37 cellular contexts compared by ENCODE assay signal in the genomic region with DNA sequence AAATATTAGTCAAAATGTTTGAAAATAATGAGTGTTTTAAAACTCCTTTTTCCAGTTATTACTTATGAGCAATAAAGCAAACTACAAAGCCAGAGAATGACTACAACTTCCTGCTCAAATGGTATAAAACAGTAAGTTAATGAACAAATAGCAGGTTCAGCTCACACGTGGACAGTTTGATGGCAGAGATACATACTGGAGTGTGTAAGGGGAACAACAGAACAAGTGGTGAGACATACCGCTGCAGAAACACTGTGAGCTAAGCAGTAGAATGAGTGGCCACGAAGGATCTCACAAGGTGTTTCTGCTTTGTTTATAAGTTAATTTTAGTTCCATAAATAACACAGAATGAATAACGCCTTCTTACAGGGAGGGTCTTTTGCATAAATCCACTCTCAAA. TPM values are rescaled to one million over a fixed set of nuclear protein-coding genes. Genes with fewer than 3 reads are reported as not detected.
"Had no signal": no experiment of that assay in that cellular context is flagged by ENCODE, and none has a peak within 500 bp of the region (broad histone marks: within the 10 kb centered on the region; RNA-seq: fewer than 3 reads in every experiment).

No MANE protein-coding gene starts in this region.

- ATAC-seq: activated CD8-positive, alpha-beta memory T cell treated with anti-CD3 and anti-CD28 coated beads, Interleukin-2, amount 10 ng/mL, durations not matched to agents 7 days and 5 days; activated naive CD8-positive, alpha-beta T cell treated with anti-CD3 and anti-CD28 coated beads, Interleukin-2, amount 50 U/mL, for 24 hours; body of pancreas; effector memory CD8-positive, alpha-beta T cell; gastroesophageal sphincter; heart right ventricle; T-helper 17 cell had no signal

- H3K9me3 ChIP-seq: adrenal gland, body of pancreas, esophagus muscularis mucosa, gastroesophageal sphincter, heart right ventricle had no signal

- H3K36me3 ChIP-seq: adrenal gland, esophagus muscularis mucosa, gastroesophageal sphincter, heart right ventricle, WERI-Rb-1 had no signal

- H3K4me3 Mint-ChIP-seq: activated B cell treated with CpG ODN at 0.5 μM for 24 hours; activated CD4-positive, alpha-beta memory T cell treated with anti-CD3 and anti-CD28 coated beads, Interleukin-2, amount 10 ng/mL, durations not matched to agents 7 days and 5 days; activated CD4-positive, alpha-beta T cell treated with anti-CD3 and anti-CD28 coated beads, Interleukin-2, amount 10 ng/mL, durations not matched to agents 7 days and 5 days; activated CD8-positive, alpha-beta memory T cell treated with anti-CD3 and anti-CD28 coated beads, Interleukin-2, amount 10 ng/mL, durations not matched to agents 7 days and 5 days; activated naive CD4-positive, alpha-beta T cell treated with anti-CD3 and anti-CD28 coated beads for 36 hours; activated naive CD4-positive, alpha-beta T cell treated with anti-CD3 and anti-CD28 coated beads, Interleukin-2, amount 50 U/mL, for 24 hours; activated naive CD8-positive, alpha-beta T cell treated with anti-CD3 and anti-CD28 coated beads for 36 hours; activated naive CD8-positive, alpha-beta T cell treated with anti-CD3 and anti-CD28 coated beads, Interleukin-2, amount 50 U/mL, for 24 hours; activated T-helper 1 cell treated with anti-CD3 and anti-CD28 coated beads, Interleukin-12 subunit alpha, Interleukin-12 subunit beta, Interleukin-2, Interleukin-4 antibody, amounts not matched to agents 30 ng/mL and 10 ng/mL and 1 ng/mL, durations not matched to agents 14 hours and 24 hours and 36 hours; effector memory CD8-positive, alpha-beta T cell; T-helper 17 cell; T-helper 2 cell treated with Interferon-gamma antibody and Interleukin-4, amounts not matched to agents 5 μg/mL and 100 μg/mL, for 36 hours had no signal

- DNase-seq: activated B cell treated with CpG ODN at 0.5 μM for 24 hours; activated CD4-positive, alpha-beta memory T cell treated with anti-CD3 and anti-CD28 coated beads, Interleukin-2, amount 10 ng/mL, durations not matched to agents 7 days and 5 days; activated CD4-positive, alpha-beta T cell treated with anti-CD3 and anti-CD28 coated beads for 1 hour; activated CD4-positive, alpha-beta T cell treated with anti-CD3 and anti-CD28 coated beads for 4 hours; activated CD4-positive, alpha-beta T cell treated with anti-CD3 and anti-CD28 coated beads, Interleukin-2, amount 10 ng/mL, durations not matched to agents 7 days and 5 days; activated CD4-positive, alpha-beta T cell treated with anti-CD3 and anti-CD28 coated beads, Interleukin-2, amount 50 U/mL, for 4 hours; activated CD8-positive, alpha-beta memory T cell treated with anti-CD3 and anti-CD28 coated beads, Interleukin-2, amount 10 ng/mL, durations not matched to agents 7 days and 5 days; activated CD8-positive, alpha-beta memory T cell treated with anti-CD3 and anti-CD28 coated beads, Interleukin-2, amount 50 U/mL, for 4 hours; activated effector memory CD4-positive, alpha-beta T cell treated with anti-CD3 and anti-CD28 coated beads, Interleukin-2, amount 50 U/mL, for 16 hours; activated naive CD4-positive, alpha-beta T cell treated with anti-CD3 and anti-CD28 coated beads for 36 hours; activated naive CD8-positive, alpha-beta T cell treated with anti-CD3 and anti-CD28 coated beads for 36 hours; activated naive CD8-positive, alpha-beta T cell treated with anti-CD3 and anti-CD28 coated beads, Interleukin-2, amount 50 U/mL, for 24 hours; activated T-cell treated with anti-CD3 and anti-CD28 coated beads, Interleukin-2, amount 50 U/mL, for 1 hour; activated T-cell treated with anti-CD3 and anti-CD28 coated beads, Interleukin-2, amount 50 U/mL, for 48 hours; adrenal gland; amygdala; aorta; body of pancreas; caudate nucleus; cortex of kidney; dermis blood vessel endothelial cell; effector CD4-positive, alpha-beta T cell; effector memory CD8-positive, alpha-beta T cell; erythroblast; foreskin melanocyte; heart right ventricle; T-helper 17 cell; T1000; WERI-Rb-1 had no signal

- H3K4me2 ChIP-seq: hepatocyte had no signal

- H3K4me3 ChIP-seq: adrenal gland, body of pancreas, esophagus muscularis mucosa, gastroesophageal sphincter, heart right ventricle, hepatocyte had no signal

- H2AFZ ChIP-seq: hepatocyte had no signal

- H3K79me2 ChIP-seq: hepatocyte had no signal

- H3K27ac ChIP-seq: adrenal gland, body of pancreas, esophagus muscularis mucosa, gastroesophageal sphincter, heart right ventricle, hepatocyte, WERI-Rb-1 had no signal

- H3K27ac Mint-ChIP-seq: activated B cell treated with CpG ODN at 0.5 μM for 24 hours; activated CD4-positive, alpha-beta memory T cell treated with anti-CD3 and anti-CD28 coated beads, Interleukin-2, amount 10 ng/mL, durations not matched to agents 7 days and 5 days; activated CD4-positive, alpha-beta T cell treated with anti-CD3 and anti-CD28 coated beads, Interleukin-2, amount 10 ng/mL, durations not matched to agents 7 days and 5 days; activated CD8-positive, alpha-beta memory T cell treated with anti-CD3 and anti-CD28 coated beads, Interleukin-2, amount 10 ng/mL, durations not matched to agents 7 days and 5 days; activated naive CD4-positive, alpha-beta T cell treated with anti-CD3 and anti-CD28 coated beads for 36 hours; activated naive CD4-positive, alpha-beta T cell treated with anti-CD3 and anti-CD28 coated beads, Interleukin-2, amount 50 U/mL, for 24 hours; activated naive CD8-positive, alpha-beta T cell treated with anti-CD3 and anti-CD28 coated beads for 36 hours; activated naive CD8-positive, alpha-beta T cell treated with anti-CD3 and anti-CD28 coated beads, Interleukin-2, amount 50 U/mL, for 24 hours; activated T-helper 1 cell treated with anti-CD3 and anti-CD28 coated beads, Interleukin-12 subunit alpha, Interleukin-12 subunit beta, Interleukin-2, Interleukin-4 antibody, amounts not matched to agents 30 ng/mL and 10 ng/mL and 1 ng/mL, durations not matched to agents 14 hours and 24 hours and 36 hours; activated T-helper 2 cell treated with anti-CD3 and anti-CD28 coated beads, Interferon-gamma antibody, Interleukin-2, Interleukin-4, amounts not matched to agents 10 μg/mL and 5 μg/mL and 100 μg/mL, durations not matched to agents 14 hours and 24 hours and 36 hours; effector memory CD8-positive, alpha-beta T cell; T-helper 17 cell; T-helper 2 cell treated with Interferon-gamma antibody and Interleukin-4, amounts not matched to agents 5 μg/mL and 100 μg/mL, for 36 hours had no signal

- H3K9me3 Mint-ChIP-seq: activated B cell treated with CpG ODN at 0.5 μM for 24 hours; activated CD4-positive, alpha-beta memory T cell treated with anti-CD3 and anti-CD28 coated beads, Interleukin-2, amount 10 ng/mL, durations not matched to agents 7 days and 5 days; activated CD4-positive, alpha-beta T cell treated with anti-CD3 and anti-CD28 coated beads, Interleukin-2, amount 10 ng/mL, durations not matched to agents 7 days and 5 days; activated naive CD4-positive, alpha-beta T cell treated with anti-CD3 and anti-CD28 coated beads for 36 hours; activated naive CD4-positive, alpha-beta T cell treated with anti-CD3 and anti-CD28 coated beads, Interleukin-2, amount 50 U/mL, for 24 hours; activated naive CD8-positive, alpha-beta T cell treated with anti-CD3 and anti-CD28 coated beads for 36 hours; activated naive CD8-positive, alpha-beta T cell treated with anti-CD3 and anti-CD28 coated beads, Interleukin-2, amount 50 U/mL, for 24 hours; activated T-helper 1 cell treated with anti-CD3 and anti-CD28 coated beads, Interleukin-12 subunit alpha, Interleukin-12 subunit beta, Interleukin-2, Interleukin-4 antibody, amounts not matched to agents 30 ng/mL and 10 ng/mL and 1 ng/mL, durations not matched to agents 14 hours and 24 hours and 36 hours; activated T-helper 2 cell treated with anti-CD3 and anti-CD28 coated beads, Interferon-gamma antibody, Interleukin-2, Interleukin-4, amounts not matched to agents 10 μg/mL and 5 μg/mL and 100 μg/mL, durations not matched to agents 14 hours and 24 hours and 36 hours; effector memory CD8-positive, alpha-beta T cell; T-helper 2 cell treated with Interferon-gamma antibody and Interleukin-4, amounts not matched to agents 5 μg/mL and 100 μg/mL, for 36 hours had no signal

- H3K36me3 Mint-ChIP-seq: activated naive CD8-positive, alpha-beta T cell treated with anti-CD3 and anti-CD28 coated beads for 36 hours had no signal

RNA-seq across cellular contexts. Expression of a gene that starts 3.0 kb away (rescaled TPM):
- total RNA-seq: activated B cell treated with CpG ODN at 0.5 μM for 24 hours; activated CD8-positive, alpha-beta memory T cell treated with anti-CD3 and anti-CD28 coated beads, Interleukin-2, amount 10 ng/mL, durations not matched to agents 7 days and 5 days; activated T-helper 1 cell treated with anti-CD3 and anti-CD28 coated beads, Interleukin-12 subunit alpha, Interleukin-12 subunit beta, Interleukin-2, Interleukin-4 antibody, amounts not matched to agents 30 ng/mL and 10 ng/mL and 1 ng/mL, durations not matched to agents 14 hours and 24 hours and 36 hours; activated T-helper 2 cell treated with anti-CD3 and anti-CD28 coated beads, Interferon-gamma antibody, Interleukin-2, Interleukin-4, amounts not matched to agents 10 μg/mL and 5 μg/mL and 100 μg/mL, durations not matched to agents 14 hours and 24 hours and 36 hours; dermis blood vessel endothelial cell; glomerular endothelial cell; T-helper 17 cell had no signal
